In genomic region chr6:31528307-31528777, GRCh38 we compare ENCODE assay signal across 15 cellular contexts. TPM values are rescaled to one million over a fixed set of nuclear protein-coding genes. Genes with fewer than 3 reads are reported as not detected.
DNase-seq lines count a peak whose midpoint lies in the region; ATAC-seq and TF ChIP-seq lines count a peak whose summit lies in the region.
"Had no signal": no experiment of that assay in that cellular context is flagged by ENCODE, and none has a peak within 500 bp of the region (broad histone marks: within the 10 kb centered on the region; RNA-seq: fewer than 3 reads in every experiment).

No MANE protein-coding gene starts in this region.

- peaks cover 15 to 49% of the 10 kb centered on the region in 2 experiments; a peak in 3 of 4 replicates for H3K79me1 ChIP-seq in IMR-90 (ENCODE audit: low read depth in 1 of 2, low read length in 2 of 2)

- H3K36me3 ChIP-seq in IMR-90 (ENCODE audit: control insufficient read depth, insufficient read depth, low read length): peaks cover 41% of the 10 kb centered on the region
- H3K36me3 ChIP-seq in CD4-positive, alpha-beta memory T cell (ENCODE audit: insufficient read depth, low read length): peaks cover 36% of the 10 kb centered on the region

- H3K9ac ChIP-seq in IMR-90 (ENCODE audit: low read depth, low read length): no peak overlapping the region
- H3K9ac ChIP-seq: BLaER1 had no signal

- H3K9me1 ChIP-seq in IMR-90 (ENCODE audit: insufficient read depth, low read length): peaks cover 20% of the 10 kb centered on the region

- no peak overlapping the region for H3K4me2 ChIP-seq in IMR-90 (ENCODE audit: low read depth, low read length)
- H3K4me2 ChIP-seq: BLaER1 had no signal

- no peaks in the 10 kb centered on the region for H3K27me3 Mint-ChIP-seq in activated naive CD8-positive, alpha-beta T cell treated with anti-CD3 and anti-CD28 coated beads, Interleukin-2, amount 50 U/mL, for 24 hours
- H3K27me3 Mint-ChIP-seq in neural crest cell (ENCODE audit: low read depth): peaks cover 9% of the 10 kb centered on the region
- H3K27me3 Mint-ChIP-seq in CD4-positive, alpha-beta memory T cell: no peaks in the 10 kb centered on the region
- H3K27me3 Mint-ChIP-seq: activated naive CD8-positive, alpha-beta T cell treated with anti-CD3 and anti-CD28 coated beads, Interleukin-2, amount 10 ng/mL, durations not matched to agents 7 days and 5 days had no signal

- no peak overlapping the region for H4K5ac ChIP-seq in IMR-90 (ENCODE audit: low read depth, low read length)

- H3K4me3 Mint-ChIP-seq in activated naive CD8-positive, alpha-beta T cell treated with anti-CD3 and anti-CD28 coated beads, Interleukin-2, amount 50 U/mL, for 24 hours: no peak overlapping the region
- H3K4me3 Mint-ChIP-seq in neural crest cell: peak overlapping the region; percentile 69
- no peak overlapping the region for H3K4me3 Mint-ChIP-seq in CD4-positive, alpha-beta memory T cell
- H3K4me3 Mint-ChIP-seq: activated naive CD8-positive, alpha-beta T cell treated with anti-CD3 and anti-CD28 coated beads, Interleukin-2, amount 10 ng/mL, durations not matched to agents 7 days and 5 days had no signal

- no peak for TF ChIP-seq RAD21 in IMR-90 (IDR thresholded peaks at IDR 0.05; ENCODE audit: low read length)

- peak; percentile 10 for DNase-seq in DMS 273 treated with DMSO at 0.1 percent for 48 hours (lab: John Stamatoyannopoulos, UW)
- no peak for DNase-seq in IMR-90
- no peak for DNase-seq in activated naive CD8-positive, alpha-beta T cell treated with anti-CD3 and anti-CD28 coated beads, Interleukin-2, amount 50 U/mL, for 24 hours
- DNase-seq in neural crest cell (ENCODE audit: low read depth, low spot score): no peak
- DNase-seq in CD4-positive, alpha-beta memory T cell: no peak
- no peak for DNase-seq in NCI-H1694 treated with DMSO at 0.1 percent for 48 hours (lab: John Stamatoyannopoulos, UW)
- no peak for DNase-seq in mucosa of gallbladder (ENCODE audit: low spot score)
- DNase-seq: activated naive CD8-positive, alpha-beta T cell treated with anti-CD3 and anti-CD28 coated beads, Interleukin-2, amount 10 ng/mL, durations not matched to agents 7 days and 5 days; central memory CD4-positive, alpha-beta T cell; stimulated activated CD4-positive, alpha-beta T cell treated with anti-CD3 and anti-CD28 coated beads, Interleukin-12 subunit alpha, Interleukin-12 subunit beta, amount 100 ng/mL, for 4 hours; substantia nigra had no signal

- no peak overlapping the region for H4K8ac ChIP-seq in IMR-90 (ENCODE audit: low read depth in 2 of 2, low read length in 2 of 2)

- 60% methylated on average over 1 of the region's 4 CpGs; no CpG with 5 or more reads in 1 of the 2 experiments for WGBS in IMR-90 (ENCODE audit: extremely low coverage in 2 of 2, insufficient read length in 1 of 2), 2 experiments

- H3K36me3 Mint-ChIP-seq in activated naive CD8-positive, alpha-beta T cell treated with anti-CD3 and anti-CD28 coated beads, Interleukin-2, amount 50 U/mL, for 24 hours (ENCODE audit: low read depth): peaks cover 35% of the 10 kb centered on the region
- peaks cover 25% of the 10 kb centered on the region for H3K36me3 Mint-ChIP-seq in neural crest cell (ENCODE audit: low read depth)
- H3K36me3 Mint-ChIP-seq in CD4-positive, alpha-beta memory T cell: peaks cover 25 to 37% of the 10 kb centered on the region in 2 donors

- in situ Hi-C loops in IMR-90 (cut with MboI; ENCODE audit: low sequenced_read_pairs): no loop called here

- H3K27ac Mint-ChIP-seq in activated naive CD8-positive, alpha-beta T cell treated with anti-CD3 and anti-CD28 coated beads, Interleukin-2, amount 50 U/mL, for 24 hours: peak overlapping the region; percentile 46
- peak overlapping the region; percentile 38 for H3K27ac Mint-ChIP-seq in neural crest cell (ENCODE audit: unreplicated experiment)
- H3K27ac Mint-ChIP-seq in CD4-positive, alpha-beta memory T cell: peak overlapping the region in 2 of 7 donors; percentile 52 to 62
- H3K27ac Mint-ChIP-seq: activated naive CD8-positive, alpha-beta T cell treated with anti-CD3 and anti-CD28 coated beads, Interleukin-2, amount 10 ng/mL, durations not matched to agents 7 days and 5 days had no signal

- H4K91ac ChIP-seq in IMR-90 (ENCODE audit: insufficient read depth, low read depth, low read length): no peak overlapping the region

- dilution Hi-C loops in IMR-90 (cut with HindIII; ENCODE audit: low sequenced_read_pairs, unreplicated experiment): no loop called here

- H2AFZ ChIP-seq in IMR-90 (replicated peaks; ENCODE audit: low read length, poor library complexity): no peak overlapping the region

- H3K9me3 ChIP-seq in IMR-90 (ENCODE audit: control insufficient read depth, insufficient read depth, low read length): no peaks in the 10 kb centered on the region
- H3K9me3 ChIP-seq in CD4-positive, alpha-beta memory T cell (ENCODE audit: control insufficient read depth in 1 of 2, low read length in 2 of 2): no peaks in the 10 kb centered on the region
- H3K9me3 ChIP-seq: BLaER1, SJSA1 had no signal

- TF ChIP-seq POLR2A in IMR-90 (IDR thresholded peaks at IDR 0.05; ENCODE audit: low read depth, low read length): no peak

- no peak overlapping the region for H2BK120ac ChIP-seq in IMR-90 (ENCODE audit: low read depth, low read length)

- H3K4ac ChIP-seq in IMR-90 (ENCODE audit: low read depth, low read length): no peak overlapping the region

- H2BK15ac ChIP-seq in IMR-90 (ENCODE audit: low read depth, low read length): no peak overlapping the region

- H3K27ac ChIP-seq in IMR-90 (ENCODE audit: insufficient read depth, low read length): no peak overlapping the region
- H3K27ac ChIP-seq in CD4-positive, alpha-beta memory T cell (ENCODE audit: low read depth, low read length): no peak overlapping the region
- H3K27ac ChIP-seq: BLaER1, SJSA1 had no signal

- H4K20me1 ChIP-seq in IMR-90 (ENCODE audit: insufficient read depth, low read length): peaks cover 47% of the 10 kb centered on the region

- no peak overlapping the region for H2BK20ac ChIP-seq in IMR-90 (ENCODE audit: low read depth, low read length)

- peaks cover 10% of the 10 kb centered on the region for H3K4me1 ChIP-seq in IMR-90 (ENCODE audit: control insufficient read depth, insufficient read depth, low read length)
- H3K4me1 ChIP-seq in CD4-positive, alpha-beta memory T cell (ENCODE audit: insufficient read depth, low read length): peaks cover 3% of the 10 kb centered on the region
- H3K4me1 ChIP-seq: BLaER1 had no signal

- no peak overlapping the region for H2BK5ac ChIP-seq in IMR-90 (ENCODE audit: low read depth, low read length, poor library complexity, severe bottlenecking)

- peak; percentile 15 for ATAC-seq in IMR-90 (ENCODE audit: low read depth)
- peak; percentile 6 for ATAC-seq in activated naive CD8-positive, alpha-beta T cell treated with anti-CD3 and anti-CD28 coated beads, Interleukin-2, amount 50 U/mL, for 24 hours

- CTCF ChIA-PET in IMR-90 (lab: Yijun Ruan, JAX): interaction anchor here (0.9 to 1.3 kb wide), 2 partner anchors 18 to 33 kb away, joined by 4 to 5 read pairs; partner anchors contain the start of gene ATP6V1G2
- CTCF ChIA-PET in CD4-positive, alpha-beta memory T cell (lab: Charles Lee; ENCODE audit: partially characterized antibody): no interaction called here

- H3K4me1 Mint-ChIP-seq in activated naive CD8-positive, alpha-beta T cell treated with anti-CD3 and anti-CD28 coated beads, Interleukin-2, amount 50 U/mL, for 24 hours: peaks cover 8% of the 10 kb centered on the region
- H3K4me1 Mint-ChIP-seq in neural crest cell: peaks cover 16% of the 10 kb centered on the region
- H3K4me1 Mint-ChIP-seq in CD4-positive, alpha-beta memory T cell: peaks cover 3 to 14% (median 6%) of the 10 kb centered on the region in 4 donors

- no peak overlapping the region for H3K18ac ChIP-seq in IMR-90 (ENCODE audit: low read depth, low read length)

- H2AK5ac ChIP-seq in IMR-90 (ENCODE audit: low read depth, low read length): no peak overlapping the region

- BruUV-seq in IMR-90 (replicated peaks; lab: Mats Ljungman, UMichigan): no TSS peak

- H3K9me3 Mint-ChIP-seq in activated naive CD8-positive, alpha-beta T cell treated with anti-CD3 and anti-CD28 coated beads, Interleukin-2, amount 50 U/mL, for 24 hours: no peaks in the 10 kb centered on the region
- H3K9me3 Mint-ChIP-seq in neural crest cell: no peaks in the 10 kb centered on the region
- H3K9me3 Mint-ChIP-seq in CD4-positive, alpha-beta memory T cell: no peaks in the 10 kb centered on the region
- H3K9me3 Mint-ChIP-seq: activated naive CD8-positive, alpha-beta T cell treated with anti-CD3 and anti-CD28 coated beads, Interleukin-2, amount 10 ng/mL, durations not matched to agents 7 days and 5 days had no signal

- H2AK9ac ChIP-seq in IMR-90 (replicated peaks; ENCODE audit: low read depth, low read length, poor library complexity): no peak overlapping the region

- no peak overlapping the region for H3K14ac ChIP-seq in IMR-90 (replicated peaks; ENCODE audit: low read depth, low read length)

- intact Hi-C loops in IMR-90 (cut with micrococcal nuclease): loop anchor here (5.0 kb wide), 1 partner anchor 36 kb away; no protein-coding TSS in a partner anchor
- intact Hi-C loops in CD4-positive, alpha-beta memory T cell (cut with micrococcal nuclease): no loop called here

- no peak overlapping the region for H3K4me3 ChIP-seq in IMR-90 (ENCODE audit: insufficient read depth, low read depth, low read length)
- H3K4me3 ChIP-seq in CD4-positive, alpha-beta memory T cell (ENCODE audit: low read length in 2 of 2): no peak overlapping the region
- H3K4me3 ChIP-seq: BLaER1, SJSA1 had no signal

- H3K23ac ChIP-seq in IMR-90 (ENCODE audit: low read depth, low read length): no peak overlapping the region

- TF ChIP-seq CTCF in IMR-90 (conservative IDR thresholded peaks at IDR 0.05; ENCODE audit: low read depth, low read length): no peak
- no peak for TF ChIP-seq CTCF in neural crest cell (conservative IDR thresholded peaks at IDR 0.05)

- POLR2A ChIA-PET in IMR-90 (lab: Charles Lee; ENCODE audit: unreplicated experiment): no interaction called here
- POLR2A ChIA-PET in CD4-positive, alpha-beta memory T cell (lab: Charles Lee; ENCODE audit: partially characterized antibody): interaction anchor here (0.6 to 5.6 kb wide), 3 partner anchors 12 to 135 kb away, joined by 4 to 38 read pairs (median 4); partner anchors contain the start of gene DDX39B

- no peaks in the 10 kb centered on the region for H3K27me3 ChIP-seq in IMR-90 (ENCODE audit: control insufficient read depth, insufficient read depth, low read length)
- H3K27me3 ChIP-seq in CD4-positive, alpha-beta memory T cell (ENCODE audit: insufficient read depth, low read length): no peaks in the 10 kb centered on the region
- H3K27me3 ChIP-seq: BLaER1, SJSA1 had no signal

- no peak overlapping the region for H3K56ac ChIP-seq in IMR-90 (ENCODE audit: extremely low read depth, insufficient read depth, low read length)

RNA-seq across cellular contexts. Expression of gene MCCD1, which starts 0.4 kb away (rescaled TPM):
- total RNA-seq in IMR-90 (2012; rRNA removed) (not detected in 2 replicates), neural crest cell (not detected in 2 replicates), mucosa of gallbladder (not detected)
- polyA plus RNA-seq in IMR-90 (2012; rRNA removed): not detected in 2 replicates
- polyA plus RNA-seq in IMR-90 (2012; cell fraction: cytosol; rRNA removed): not detected in 2 replicates
- polyA plus RNA-seq in IMR-90 (2012; cell fraction: nucleus; rRNA removed; ENCODE audit: low replicate concordance): not detected in 2 replicates
- total RNA-seq in CD4-positive, alpha-beta memory T cell: not detected
- polyA plus RNA-seq in CD4-positive, alpha-beta memory T cell: not detected
- total RNA-seq: activated naive CD8-positive, alpha-beta T cell treated with anti-CD3 and anti-CD28 coated beads, Interleukin-2, amount 10 ng/mL, durations not matched to agents 7 days and 5 days; glomerular endothelial cell; mesenteric fat pad; SJSA1 had no signal

RNA-seq across cellular contexts. Expression of gene DDX39B, which starts 13.5 kb away (rescaled TPM):
- 640 and 796 TPM in 2 replicates for total RNA-seq in IMR-90 (2012; rRNA removed)
- polyA plus RNA-seq in IMR-90 (2012; rRNA removed): 371 and 477 TPM in 2 replicates
- polyA plus RNA-seq in IMR-90 (2012; cell fraction: cytosol; rRNA removed): 398 and 588 TPM in 2 replicates
- polyA plus RNA-seq in IMR-90 (2012; cell fraction: nucleus; rRNA removed; ENCODE audit: low replicate concordance): 1,377 and 2,192 TPM in 2 replicates
- total RNA-seq in neural crest cell: 836 and 881 TPM in 2 replicates
- 100 to 1,000 TPM; 729 to 737 TPM for total RNA-seq in CD4-positive, alpha-beta memory T cell
- polyA plus RNA-seq in CD4-positive, alpha-beta memory T cell: 10 to 100 TPM; 65.6 to 94.3 TPM
- total RNA-seq in mucosa of gallbladder: 246 TPM

RNA-seq across cellular contexts. Expression of gene ATP6V1G2, which starts 18.1 kb away (rescaled TPM):
- total RNA-seq in IMR-90 (2012; rRNA removed) (1.4 and 3.1 TPM in 2 replicates), neural crest cell (3.3 and 5.1 TPM in 2 replicates), mucosa of gallbladder (4.1 TPM)
- polyA plus RNA-seq in IMR-90 (2012; rRNA removed): 4.8 and 6.5 TPM in 2 replicates
- 3.7 and 3.8 TPM in 2 replicates for polyA plus RNA-seq in IMR-90 (2012; cell fraction: cytosol; rRNA removed)
- 1.9 and 8.7 TPM in 2 replicates for polyA plus RNA-seq in IMR-90 (2012; cell fraction: nucleus; rRNA removed; ENCODE audit: low replicate concordance)
- 1 to 10 TPM; 6.0 to 7.2 TPM for total RNA-seq in CD4-positive, alpha-beta memory T cell
- under 1 TPM; 0.84 to 1.00 TPM for polyA plus RNA-seq in CD4-positive, alpha-beta memory T cell

RNA-seq across cellular contexts. Expression of gene NFKBIL1, which starts 19.1 kb away (rescaled TPM):
- 10.0 and 10.8 TPM in 2 replicates for total RNA-seq in IMR-90 (2012; rRNA removed)
- polyA plus RNA-seq in IMR-90 (2012; rRNA removed): 7.8 and 9.5 TPM in 2 replicates
- polyA plus RNA-seq in IMR-90 (2012; cell fraction: cytosol; rRNA removed): 7.6 and 11.7 TPM in 2 replicates
- polyA plus RNA-seq in IMR-90 (2012; cell fraction: nucleus; rRNA removed; ENCODE audit: low replicate concordance): 8.5 and 12.8 TPM in 2 replicates
- 25.7 and 28.6 TPM in 2 replicates for total RNA-seq in neural crest cell
- total RNA-seq in CD4-positive, alpha-beta memory T cell: 10 to 100 TPM in 1 of 2 experiments, 1 to 10 TPM in 1; 9.8 to 13.3 TPM
- 1 to 10 TPM; 5.7 to 7.4 TPM for polyA plus RNA-seq in CD4-positive, alpha-beta memory T cell
- 27.7 TPM for total RNA-seq in mucosa of gallbladder

RNA-seq across cellular contexts. Expression of gene MICB, which starts 30.4 kb away (rescaled TPM):
- total RNA-seq in IMR-90 (2012; rRNA removed): 11.1 and 11.7 TPM in 2 replicates
- polyA plus RNA-seq in IMR-90 (2012; rRNA removed): 9.6 and 9.9 TPM in 2 replicates
- polyA plus RNA-seq in IMR-90 (2012; cell fraction: cytosol; rRNA removed): 4.5 and 6.4 TPM in 2 replicates
- 7.4 and 9.4 TPM in 2 replicates for polyA plus RNA-seq in IMR-90 (2012; cell fraction: nucleus; rRNA removed; ENCODE audit: low replicate concordance)
- 0.61 TPM in 1 of 2 replicates, not detected in the other for total RNA-seq in neural crest cell
- 10 to 100 TPM; 21.4 to 26.3 TPM for total RNA-seq in CD4-positive, alpha-beta memory T cell
- polyA plus RNA-seq in CD4-positive, alpha-beta memory T cell: 10 to 100 TPM in 1 of 2 donors, 1 to 10 TPM in 1; 8.0 to 11.5 TPM
- total RNA-seq in mucosa of gallbladder: 2.7 TPM
